15 cellular contexts compared by ENCODE assay signal in the genomic region with DNA sequence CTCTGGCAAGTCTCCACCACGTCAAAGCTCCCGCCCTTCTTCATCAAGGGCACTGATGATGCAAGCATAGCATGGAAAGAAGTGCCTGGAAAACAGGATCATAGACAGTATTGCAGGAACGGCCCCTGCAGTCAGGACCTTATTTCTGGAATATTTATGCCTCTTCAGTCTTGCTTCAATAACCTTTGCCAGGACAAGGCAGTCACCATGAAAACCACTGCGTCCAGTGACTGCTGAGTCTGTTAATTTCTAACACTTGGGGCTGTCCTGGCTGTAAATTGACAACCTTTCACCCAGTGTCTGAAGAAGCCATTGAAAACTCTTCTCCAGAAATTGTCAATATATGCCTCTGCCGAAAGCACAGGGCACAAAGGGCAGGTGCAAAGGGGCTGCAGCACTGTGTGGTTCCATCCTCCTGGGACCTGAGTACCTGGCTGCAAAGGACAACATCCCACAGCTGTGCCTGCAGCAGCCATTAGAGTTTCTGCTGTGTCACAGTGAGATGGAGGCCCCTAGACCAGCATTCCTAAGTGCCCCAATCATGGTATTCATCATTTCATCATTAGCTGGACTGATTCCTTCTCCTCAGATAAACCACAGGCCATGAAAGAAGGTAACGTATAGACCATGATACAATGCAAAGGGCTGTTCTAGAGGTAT.
DNase-seq lines count a peak whose midpoint lies in the region; ATAC-seq, FAIRE-seq and TF ChIP-seq lines count a peak whose summit lies in the region.
"Had no signal": no experiment of that assay in that cellular context is flagged by ENCODE, and none has a peak within 500 bp of the region (broad histone marks: within the 10 kb centered on the region; RNA-seq: fewer than 3 reads in every experiment).

No MANE protein-coding gene starts in this region.

- FAIRE-seq in urothelium cell line (lab: Jason Lieb, UNC), result no peak
- FAIRE-seq: G401.6 had no signal

- intact Hi-C loops in natural killer cell (cut with micrococcal nuclease), result no loop called here

- peak overlapping the region; percentile 33 to 57 for H3K27ac Mint-ChIP-seq in natural killer cell treated with Interleukin-12 subunit alpha and Interleukin-12 subunit beta and Interleukin-15 and Interleukin-18, amount 100 ng/mL, for 72 hours
- H3K27ac Mint-ChIP-seq in natural killer cell, result no peak overlapping the region
- H3K27ac Mint-ChIP-seq: endodermal cell had no signal

- no peaks in the 10 kb centered on the region for H3K27me3 Mint-ChIP-seq in natural killer cell treated with Interleukin-12 subunit alpha and Interleukin-12 subunit beta and Interleukin-15 and Interleukin-18, amount 100 ng/mL, for 72 hours
- H3K27me3 Mint-ChIP-seq in natural killer cell (ENCODE audit: low read depth in 2 of 2), result peaks cover 0 to 2% of the 10 kb centered on the region in 2 donors

- no peak for DNase-seq in natural killer cell treated with Interleukin-12 subunit alpha and Interleukin-12 subunit beta and Interleukin-15 and Interleukin-18, amount 100 ng/mL, for 72 hours (ENCODE audit: low spot score)
- DNase-seq in natural killer cell (no peak), NCI-H226 (peak; percentile 7), epithelial cell of proximal tubule (ENCODE audit: low read depth) (peak; percentile 64), urothelium cell line (ENCODE audit: low spot score) (peak; percentile 7), islet precursor cell (no peak), GOT3 (lab: John Stamatoyannopoulos, UW) (no peak)
- DNase-seq: endodermal cell; MM.1S; mucosa of descending colon; stimulated activated CD4-positive, alpha-beta T cell treated with anti-CD3 and anti-CD28 coated beads, Interleukin-12 subunit alpha, Interleukin-12 subunit beta, amount 100 ng/mL, for 4 hours had no signal

- H3K36me3 Mint-ChIP-seq in natural killer cell treated with Interleukin-12 subunit alpha and Interleukin-12 subunit beta and Interleukin-15 and Interleukin-18, amount 100 ng/mL, for 72 hours, result peaks cover 31% of the 10 kb centered on the region
- no peaks in the 10 kb centered on the region for H3K36me3 Mint-ChIP-seq in natural killer cell

- no peak for ATAC-seq in natural killer cell treated with Interleukin-12 subunit alpha and Interleukin-12 subunit beta and Interleukin-15 and Interleukin-18, amount 100 ng/mL, for 72 hours
- no peak for ATAC-seq in natural killer cell
- no peak for ATAC-seq in HG02610 (IDR thresholded peaks at IDR 0.05; ENCODE audit: unreplicated experiment)
- ATAC-seq: mucosa of descending colon had no signal

- H3K4me3 ChIP-seq in epithelial cell of proximal tubule (ENCODE audit: low read depth, low read length), result no peak overlapping the region
- H3K4me3 ChIP-seq: BLaER1 treated with 17β-estradiol and CSF1 and Interleukin-3, amounts not matched to agents 10 nM and 100 nM; mucosa of descending colon; SJSA1 had no signal

- H3K9me3 Mint-ChIP-seq in natural killer cell treated with Interleukin-12 subunit alpha and Interleukin-12 subunit beta and Interleukin-15 and Interleukin-18, amount 100 ng/mL, for 72 hours, result peaks cover 7% of the 10 kb centered on the region
- H3K9me3 Mint-ChIP-seq in natural killer cell, result no peaks in the 10 kb centered on the region
- H3K9me3 Mint-ChIP-seq: endodermal cell had no signal

- no peak overlapping the region for H3K4me3 Mint-ChIP-seq in natural killer cell treated with Interleukin-12 subunit alpha and Interleukin-12 subunit beta and Interleukin-15 and Interleukin-18, amount 100 ng/mL, for 72 hours
- H3K4me3 Mint-ChIP-seq in natural killer cell, result no peak overlapping the region
- H3K4me3 Mint-ChIP-seq: endodermal cell had no signal

- peaks cover 56 to 64% of the 10 kb centered on the region in 2 donors for H3K4me1 Mint-ChIP-seq in natural killer cell treated with Interleukin-12 subunit alpha and Interleukin-12 subunit beta and Interleukin-15 and Interleukin-18, amount 100 ng/mL, for 72 hours (ENCODE audit: low read depth in 2 of 2)
- peaks cover 12 to 37% of the 10 kb centered on the region in 2 donors for H3K4me1 Mint-ChIP-seq in natural killer cell
- H3K4me1 Mint-ChIP-seq: endodermal cell had no signal

- TF ChIP-seq CTCF in natural killer cell (IDR thresholded peaks at IDR 0.05) (no peak), epithelial cell of proximal tubule (conservative IDR thresholded peaks at IDR 0.05; ENCODE audit: low read depth, low read length) (no peak)

Comparison
In these comparisons a context has a peak if more than half of its experiments do, and no peak if none do; other contexts are left out.
1. H3K27ac Mint-ChIP-seq: peak in natural killer cell treated with Interleukin-12 subunit alpha and Interleukin-12 subunit beta and Interleukin-15 and Interleukin-18, amount 100 ng/mL, for 72 hours (2 of 2); none in natural killer cell (0 of 2).
2. DNase-seq: peak in NCI-H226 (single experiment), epithelial cell of proximal tubule (single experiment) and urothelium cell line (single experiment); none in natural killer cell treated with Interleukin-12 subunit alpha and Interleukin-12 subunit beta and Interleukin-15 and Interleukin-18, amount 100 ng/mL, for 72 hours (single experiment), natural killer cell (single experiment), islet precursor cell (single experiment) and GOT3 (single experiment).